8 cellular contexts compared by ENCODE assay signal in genomic region chr13:97855570-97855970, GRCh38.
A peak's percentile ranks its signal among the peaks of the same experiment; 100 is the strongest.
DNase-seq lines count a peak whose midpoint lies in the region; ATAC-seq and TF ChIP-seq lines count a peak whose summit lies in the region.

No MANE protein-coding gene starts in this region.

- DNase-seq in activated naive CD4-positive, alpha-beta T cell treated with anti-CD3 and anti-CD28 coated beads, Interleukin-2, amount 10 ng/mL, durations not matched to agents 7 days and 5 days, result peak; percentile 27
- DNase-seq in activated naive CD4-positive, alpha-beta T cell treated with Interleukin-2 at 50 U/mL for 16 hours, result no peak
- DNase-seq in NCI-H2227 (lab: John Stamatoyannopoulos, UW; ENCODE audit: unreplicated experiment), result peak; percentile 74
- DNase-seq in adrenal gland, result peak; percentile 44 to 74 (median 51)
- peak; percentile 21 for DNase-seq in left cardiac atrium
- no peak for DNase-seq in sciatic nerve (ENCODE audit: low spot score)

- peaks cover 0 to 15% of the 10 kb centered on the region in 2 donors for H3K4me1 ChIP-seq in adrenal gland (replicated peaks in 1 of 2)

- H3K4me3 Mint-ChIP-seq in activated naive CD4-positive, alpha-beta T cell treated with anti-CD3 and anti-CD28 coated beads, Interleukin-2, amount 10 ng/mL, durations not matched to agents 7 days and 5 days, result no peak overlapping the region

- no peaks in the 10 kb centered on the region for H3K9me3 ChIP-seq in adrenal gland (replicated peaks in 1 of 3)

- TF ChIP-seq CTCF in adrenal gland (IDR thresholded peaks at IDR 0.05), result peak; percentile 57 to 89 (median 79)

- peak overlapping the region in 2 of 5 donors; percentile 10 to 49 for H3K27ac ChIP-seq in adrenal gland

- no peaks in the 10 kb centered on the region for H3K36me3 ChIP-seq in adrenal gland (replicated peaks in 1 of 2)

- CTCF ChIA-PET in activated naive CD4-positive, alpha-beta T cell treated with anti-CD3 and anti-CD28 coated beads, Interleukin-2, amount 10 ng/mL, durations not matched to agents 7 days and 5 days (lab: Charles Lee), result interaction anchor here (0.6 to 3.3 kb wide), 14 partner anchors 10 to 984 kb away, joined by 3 to 18 read pairs (median 3); no protein-coding TSS in a partner anchor

- H3K4me3 ChIP-seq in adrenal gland, result no peak overlapping the region

- intact Hi-C loops in adrenal gland (cut with DNase I) (loop anchor here in 1 of 2 donors (10.0 kb wide), 1 partner anchor 819 kb away; no protein-coding TSS in a partner anchor), left cardiac atrium (cut with DNase I) (loop anchor here (5.0 to 10.0 kb wide), 5 partner anchors 59 to 989 kb away; no protein-coding TSS in a partner anchor), sciatic nerve (cut with DNase I) (no loop called here)

- H3K9me3 Mint-ChIP-seq in activated naive CD4-positive, alpha-beta T cell treated with anti-CD3 and anti-CD28 coated beads, Interleukin-2, amount 10 ng/mL, durations not matched to agents 7 days and 5 days, result no peaks in the 10 kb centered on the region

- H3K36me3 Mint-ChIP-seq in activated naive CD4-positive, alpha-beta T cell treated with anti-CD3 and anti-CD28 coated beads, Interleukin-2, amount 10 ng/mL, durations not matched to agents 7 days and 5 days, result no peaks in the 10 kb centered on the region

- ATAC-seq in HG02981 (IDR thresholded peaks at IDR 0.05; ENCODE audit: unreplicated experiment) (peak; percentile 32), left cardiac atrium (peak; percentile 86 to 91), sciatic nerve (peak; percentile 90), GM21528 (IDR thresholded peaks at IDR 0.05; ENCODE audit: low FRiP score, unreplicated experiment) (no peak)

- no peaks in the 10 kb centered on the region for H3K27me3 ChIP-seq in adrenal gland

- H3K27ac Mint-ChIP-seq in activated naive CD4-positive, alpha-beta T cell treated with anti-CD3 and anti-CD28 coated beads, Interleukin-2, amount 10 ng/mL, durations not matched to agents 7 days and 5 days, result no peak overlapping the region

- peaks cover 3% of the 10 kb centered on the region for H3K27me3 Mint-ChIP-seq in activated naive CD4-positive, alpha-beta T cell treated with anti-CD3 and anti-CD28 coated beads, Interleukin-2, amount 10 ng/mL, durations not matched to agents 7 days and 5 days

- H3K4me1 Mint-ChIP-seq in activated naive CD4-positive, alpha-beta T cell treated with anti-CD3 and anti-CD28 coated beads, Interleukin-2, amount 10 ng/mL, durations not matched to agents 7 days and 5 days, result no peaks in the 10 kb centered on the region

- WGBS in adrenal gland, 4 donors, result 3 to 10% (median 7%) methylated on average over 8 of the region's 8 CpGs

- TF ChIP-seq POLR2A in adrenal gland (IDR thresholded peaks at IDR 0.05), result no peak

Comparison
In these comparisons a context has a peak if more than half of its experiments do, and no peak if none do; other contexts are left out.
1. DNase-seq: peak in activated naive CD4-positive, alpha-beta T cell treated with anti-CD3 and anti-CD28 coated beads, Interleukin-2, amount 10 ng/mL, durations not matched to agents 7 days and 5 days (single experiment), NCI-H2227 (single experiment), adrenal gland (7 of 7) and left cardiac atrium (single experiment); none in activated naive CD4-positive, alpha-beta T cell treated with Interleukin-2 at 50 U/mL for 16 hours (single experiment) and sciatic nerve (single experiment).